Comparison of ENCODE assay signal across 9 cellular contexts in genomic region chr16:2039286-2040030, GRCh38. TPM values are rescaled to one million over a fixed set of nuclear protein-coding genes. Genes with fewer than 3 reads are reported as not detected.
DNase-seq lines count a peak whose midpoint lies in the region; ATAC-seq and TF ChIP-seq lines count a peak whose summit lies in the region.
"Had no signal": no experiment of that assay in that cellular context is flagged by ENCODE, and none has a peak within 500 bp of the region (broad histone marks: within the 10 kb centered on the region; RNA-seq: fewer than 3 reads in every experiment).

No MANE protein-coding gene starts in this region.

- H3K14ac ChIP-seq in mesenchymal stem cell (ENCODE audit: low read length in 2 of 2) = peak overlapping the region in 1 of 2 experiments; percentile 22

- peaks cover 10% of the 10 kb centered on the region for H3K79me1 ChIP-seq in mesenchymal stem cell (replicated peaks; ENCODE audit: low read length, poor library complexity, severe bottlenecking)

- H4K8ac ChIP-seq in mesenchymal stem cell (ENCODE audit: low read length) = peak overlapping the region; percentile 95

- ATAC-seq in HG02840 (IDR thresholded peaks at IDR 0.05; ENCODE audit: low FRiP score, unreplicated experiment) (no peak), GM21786 (IDR thresholded peaks at IDR 0.05; ENCODE audit: unreplicated experiment) (no peak), HG03039 (IDR thresholded peaks at IDR 0.05; ENCODE audit: unreplicated experiment) (no peak)

- peak overlapping the region; percentile 95 for H4K91ac ChIP-seq in mesenchymal stem cell (ENCODE audit: low read length)

- H3K18ac ChIP-seq in mesenchymal stem cell (ENCODE audit: low read depth in 1 of 2, low read length in 2 of 2) = peak overlapping the region; percentile 50 to 97

- H3K9me3 ChIP-seq in mesenchymal stem cell (ENCODE audit: control insufficient read depth, low read length) = no peaks in the 10 kb centered on the region

- peak overlapping the region; percentile 55 for H2BK15ac ChIP-seq in mesenchymal stem cell (ENCODE audit: low read depth, poor library complexity, severe bottlenecking)

- H3K23ac ChIP-seq in mesenchymal stem cell (ENCODE audit: low read length in 2 of 2) = no peak overlapping the region

- TF ChIP-seq CTCF in 22Rv1 (IDR thresholded peaks at IDR 0.05) (no peak), coronary artery (IDR thresholded peaks at IDR 0.05) (no peak)

- no peaks in the 10 kb centered on the region for H3K27me3 ChIP-seq in mesenchymal stem cell (ENCODE audit: control insufficient read depth in 1 of 2, insufficient read depth in 1 of 2, low read length in 2 of 2)

- DNase-seq in HT-29 (ENCODE audit: low spot score) = peak; percentile 72
- DNase-seq in coronary artery (ENCODE audit: low spot score) = no peak
- DNase-seq in mesenchymal stem cell = peak; percentile 97
- no peak for DNase-seq in NCI-H1694 treated with DMSO at 0.1 percent for 48 hours (lab: John Stamatoyannopoulos, UW)
- DNase-seq: activated CD8-positive, alpha-beta memory T cell treated with anti-CD3 and anti-CD28 coated beads, Interleukin-2, amount 50 U/mL, for 4 hours had no signal

- H3K4me2 ChIP-seq in mesenchymal stem cell (ENCODE audit: low read length, poor library complexity, severe bottlenecking) = no peak overlapping the region

- H3K4me1 ChIP-seq in mesenchymal stem cell (ENCODE audit: control insufficient read depth, insufficient read depth, low read depth, low read length) = peaks cover 91% of the 10 kb centered on the region

- H2BK12ac ChIP-seq in mesenchymal stem cell (ENCODE audit: low read length in 2 of 2) = peak overlapping the region; percentile 94 to 95

- H3K27ac ChIP-seq in 22Rv1 (peak overlapping the region; percentile 56), coronary artery (peak overlapping the region; percentile 38 to 97), mesenchymal stem cell (ENCODE audit: low read length, poor library complexity, severe bottlenecking) (peak overlapping the region; percentile 25)

- no peak overlapping the region for H2AFZ ChIP-seq in mesenchymal stem cell (ENCODE audit: low read depth, low read length)

- H2AK5ac ChIP-seq in mesenchymal stem cell (ENCODE audit: low read length, severe bottlenecking) = peak overlapping the region; percentile 24

- H2BK120ac ChIP-seq in mesenchymal stem cell (ENCODE audit: low read depth, low read length) = peak overlapping the region; percentile 87

- H3K36me3 ChIP-seq in mesenchymal stem cell (ENCODE audit: control insufficient read depth in 1 of 2, insufficient read depth in 2 of 2, low read depth in 1 of 2, low read length in 2 of 2) = peaks cover 0 to 63% of the 10 kb centered on the region in 2 experiments

- WGBS in mesenchymal stem cell = 37% methylated on average over 28 of the region's 29 CpGs

- peak overlapping the region; percentile 47 for H2BK5ac ChIP-seq in mesenchymal stem cell (ENCODE audit: low read depth, low read length, poor library complexity, severe bottlenecking)

- peak overlapping the region; percentile 21 for H3K9ac ChIP-seq in mesenchymal stem cell (ENCODE audit: low read length)

- H3K4me3 ChIP-seq in coronary artery (peak overlapping the region; percentile 15), mesenchymal stem cell (ENCODE audit: insufficient read depth in 1 of 2, low read depth in 1 of 2, low read length in 2 of 2) (no peak overlapping the region)

- H3K4ac ChIP-seq in mesenchymal stem cell (ENCODE audit: low read depth in 1 of 2, low read length in 2 of 2) = peak overlapping the region; percentile 77 to 83

RNA-seq across cellular contexts. Expression of gene NTHL1, which starts 8.2 kb away (rescaled TPM):
- 157 and 215 TPM in 2 replicates for total RNA-seq in HT-29 (2014; rRNA removed; shearing (Covaris generic))
- 16.3 TPM for polyA plus RNA-seq in mesenchymal stem cell (2013, experiment 1 of 2)
- polyA plus RNA-seq in mesenchymal stem cell (2013, experiment 2 of 2) = 16.9 TPM

RNA-seq across cellular contexts. Expression of gene TSC2, which starts 8.3 kb away (rescaled TPM):
- 75.1 and 85.0 TPM in 2 replicates for total RNA-seq in HT-29 (2014; rRNA removed; shearing (Covaris generic))
- polyA plus RNA-seq in mesenchymal stem cell (2013, experiment 1 of 2) = 55.7 TPM
- polyA plus RNA-seq in mesenchymal stem cell (2013, experiment 2 of 2) = 59.1 TPM

RNA-seq across cellular contexts. Expression of gene NHERF2, which starts 12.8 kb away (rescaled TPM):
- 258 and 259 TPM in 2 replicates for total RNA-seq in HT-29 (2014; rRNA removed; shearing (Covaris generic))
- 64.6 TPM for polyA plus RNA-seq in mesenchymal stem cell (2013, experiment 1 of 2)
- polyA plus RNA-seq in mesenchymal stem cell (2013, experiment 2 of 2) = 62.5 TPM

RNA-seq across cellular contexts. Expression of gene NPW, which starts 19.9 kb away (rescaled TPM):
- total RNA-seq in HT-29 (2014; rRNA removed; shearing (Covaris generic)) = 0.91 and 2.7 TPM in 2 replicates
- polyA plus RNA-seq in mesenchymal stem cell (2013, experiment 1 of 2) = 0.59 TPM
- 0.71 TPM for polyA plus RNA-seq in mesenchymal stem cell (2013, experiment 2 of 2)

RNA-seq across cellular contexts. Expression of gene ZNF598, which starts 29.8 kb away (rescaled TPM):
- 42.9 and 49.0 TPM in 2 replicates for total RNA-seq in HT-29 (2014; rRNA removed; shearing (Covaris generic))
- 23.8 TPM for polyA plus RNA-seq in mesenchymal stem cell (2013, experiment 1 of 2)
- polyA plus RNA-seq in mesenchymal stem cell (2013, experiment 2 of 2) = 21.1 TPM

Comparison
In these comparisons a context has a peak if more than half of its experiments do, and no peak if none do; other contexts are left out.
1. DNase-seq: peak in HT-29 (single experiment) and mesenchymal stem cell (single experiment); none in coronary artery (single experiment) and NCI-H1694 treated with DMSO at 0.1 percent for 48 hours (single experiment).
2. Peak in every context shown above with its lines, with median percentiles within 50 percentile points of each other: H3K27ac ChIP-seq.